29 cellular contexts compared by ENCODE assay signal in the genomic region with DNA sequence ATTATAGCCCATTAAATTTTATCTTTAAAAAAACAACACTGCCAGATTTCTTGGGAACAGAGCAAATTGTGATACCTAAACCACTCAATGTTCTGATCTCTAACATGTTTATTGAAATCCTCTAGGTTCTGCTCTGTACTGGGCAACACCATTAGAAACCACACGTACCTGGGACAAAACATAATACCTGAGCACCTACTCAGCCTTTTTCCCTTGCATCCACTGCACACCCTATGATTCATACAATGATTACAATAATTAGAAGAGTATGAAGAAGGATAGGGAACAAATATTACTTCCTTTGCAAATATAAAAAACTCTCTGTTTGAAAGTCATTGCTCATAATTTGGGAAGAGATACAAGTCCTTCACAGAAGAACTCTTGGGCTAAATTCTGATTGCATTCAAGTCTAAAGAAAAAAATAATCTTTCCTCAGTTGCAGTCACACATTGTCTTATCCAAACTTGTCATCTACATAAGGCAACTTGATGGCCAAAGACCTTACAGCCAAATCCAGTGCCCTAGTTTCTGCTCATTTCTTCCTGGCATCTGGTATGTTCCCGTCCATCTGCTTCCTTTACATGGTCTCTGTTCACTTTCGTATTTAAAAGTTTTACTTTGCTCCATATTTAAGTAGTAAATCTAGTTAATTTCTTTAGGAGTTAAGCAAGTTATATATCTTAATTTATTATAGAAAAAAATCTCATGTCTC.
"Had no signal": no experiment of that assay in that cellular context is flagged by ENCODE, and none has a peak within 500 bp of the region (broad histone marks: within the 10 kb centered on the region; RNA-seq: fewer than 3 reads in every experiment).

No MANE protein-coding gene starts in this region.

- H3K79me2 ChIP-seq: hepatocyte had no signal

- H3K27me3 Mint-ChIP-seq: memory B cell; stimulated activated memory B cell treated with anti-CD40 and anti-IgM and Interleukin-4, amounts not matched to agents 10 μg/mL and 1 μg/mL and 100 μg/mL, for 72 hours had no signal

- H3K9me3 Mint-ChIP-seq: endodermal cell had no signal

- H3K4me2 ChIP-seq: hepatocyte had no signal

- H3K4me3 ChIP-seq: dorsolateral prefrontal cortex, gastrocnemius medialis, heart left ventricle, hepatocyte, lower lobe of right lung, ovary, psoas muscle, sigmoid colon, spleen, thoracic aorta, tibial nerve, upper lobe of left lung had no signal

- H3K27ac ChIP-seq: dorsolateral prefrontal cortex, gastrocnemius medialis, heart left ventricle, hepatocyte, lower lobe of right lung, ovary, psoas muscle, sigmoid colon, spleen, thoracic aorta, tibial nerve, upper lobe of left lung had no signal

- H2AFZ ChIP-seq: hepatocyte had no signal

- H3K4me1 ChIP-seq: gastrocnemius medialis, heart left ventricle, lower lobe of right lung, psoas muscle, sigmoid colon, spleen, tibial nerve, upper lobe of left lung had no signal

- H3K36me3 Mint-ChIP-seq: memory B cell; natural killer cell; stimulated activated memory B cell treated with anti-CD40 and anti-IgM and Interleukin-4, amounts not matched to agents 10 μg/mL and 1 μg/mL and 100 μg/mL, for 72 hours had no signal

- H3K27ac Mint-ChIP-seq: endodermal cell; memory B cell; natural killer cell; stimulated activated memory B cell treated with anti-CD40 and anti-IgM and Interleukin-4, amounts not matched to agents 10 μg/mL and 1 μg/mL and 100 μg/mL, for 72 hours had no signal

- H3K4me1 Mint-ChIP-seq: endodermal cell; memory B cell; natural killer cell; stimulated activated memory B cell treated with anti-CD40 and anti-IgM and Interleukin-4, amounts not matched to agents 10 μg/mL and 1 μg/mL and 100 μg/mL, for 72 hours had no signal

- FAIRE-seq: colon, islet of Langerhans, urothelium cell line had no signal

- H3K36me3 ChIP-seq: gastrocnemius medialis, heart left ventricle, lower lobe of right lung, ovary, sigmoid colon, spleen, thoracic aorta, tibial nerve, upper lobe of left lung had no signal

- DNase-seq: cerebellar nuclear complex; dorsolateral prefrontal cortex; effector CD4-positive, alpha-beta T cell; endodermal cell; erythroblast; gastrocnemius medialis; heart left ventricle; left ventricle myocardium superior; lower lobe of right lung; natural killer cell; occipital lobe; ovary; posterior cingulate gyrus; psoas muscle; right cardiac atrium; sigmoid colon; spleen; stimulated activated CD4-positive, alpha-beta T cell treated with anti-CD3 and anti-CD28 coated beads, Interleukin-4, amount 100 ng/mL, for 4 hours; stimulated activated naive CD8-positive, alpha-beta T cell treated with anti-CD3 and anti-CD28 coated beads, Interleukin-15, Interleukin-2, amounts not matched to agents 100 U/mL and 50 U/mL, for 24 hours; substantia nigra; upper lobe of left lung had no signal

- H3K27me3 ChIP-seq: dorsolateral prefrontal cortex, gastrocnemius medialis, heart left ventricle, hepatocyte, ovary, sigmoid colon, spleen, tibial nerve, upper lobe of left lung had no signal

- ATAC-seq: gastrocnemius medialis; heart left ventricle; left ventricle myocardium superior; lower lobe of right lung; natural killer cell; psoas muscle; right cardiac atrium; stimulated activated memory B cell treated with anti-CD40 and anti-IgM and Interleukin-4, amounts not matched to agents 10 μg/mL and 1 μg/mL and 100 μg/mL, for 72 hours; stimulated activated naive CD8-positive, alpha-beta T cell treated with anti-CD3 and anti-CD28 coated beads, Interleukin-15, Interleukin-2, amounts not matched to agents 100 U/mL and 50 U/mL, for 24 hours had no signal

- H3K9me3 ChIP-seq: gastrocnemius medialis, lower lobe of right lung, ovary, psoas muscle, sigmoid colon, thoracic aorta, tibial nerve had no signal

- H3K4me3 Mint-ChIP-seq: endodermal cell; memory B cell; natural killer cell; stimulated activated memory B cell treated with anti-CD40 and anti-IgM and Interleukin-4, amounts not matched to agents 10 μg/mL and 1 μg/mL and 100 μg/mL, for 72 hours had no signal
